Comparison of ENCODE assay signal across 2 cellular contexts in the genomic region with DNA sequence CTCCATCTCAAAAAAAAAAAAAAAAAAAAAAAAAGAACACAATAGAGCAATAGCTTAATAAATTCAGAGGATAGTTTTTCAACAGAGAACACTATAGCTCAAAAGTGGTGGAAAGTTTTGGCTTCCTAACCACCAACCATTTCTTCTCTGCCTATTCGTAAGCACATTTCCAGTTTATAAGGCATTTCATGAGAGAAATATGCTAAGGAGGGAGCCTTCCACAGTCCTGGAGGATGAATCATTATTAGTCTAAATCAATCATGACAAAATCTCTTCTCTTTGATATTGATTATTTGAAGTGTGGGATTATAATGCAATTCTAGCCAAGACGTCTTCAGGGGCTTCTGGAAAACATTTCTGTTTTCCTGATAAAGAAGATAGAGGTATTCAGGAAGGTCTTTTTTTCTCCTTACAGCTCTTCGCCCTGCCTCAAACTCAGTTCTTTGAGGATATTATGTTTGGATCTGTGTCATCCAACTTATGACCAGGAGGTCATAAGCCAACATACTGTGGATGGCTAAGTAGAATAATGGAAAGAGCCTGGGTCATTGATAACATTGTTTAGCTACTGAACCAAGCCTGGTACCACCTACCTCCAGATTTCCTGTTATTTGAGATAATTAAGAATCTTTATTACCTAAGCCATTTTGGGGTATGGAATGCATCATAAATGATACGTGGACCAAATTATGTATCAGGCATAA.
TF ChIP-seq lines count a peak whose summit lies in the region.

No MANE protein-coding gene starts in this region.

TF ChIP-seq in IMR-90, 13 proteins besides CTCF, POLR2A, EP300 and RAD21:
- no peak for TF ChIP-seq BHLHE40 (IDR thresholded peaks at IDR 0.05; ENCODE audit: low read depth, low read length)
- TF ChIP-seq, protein P1, sequence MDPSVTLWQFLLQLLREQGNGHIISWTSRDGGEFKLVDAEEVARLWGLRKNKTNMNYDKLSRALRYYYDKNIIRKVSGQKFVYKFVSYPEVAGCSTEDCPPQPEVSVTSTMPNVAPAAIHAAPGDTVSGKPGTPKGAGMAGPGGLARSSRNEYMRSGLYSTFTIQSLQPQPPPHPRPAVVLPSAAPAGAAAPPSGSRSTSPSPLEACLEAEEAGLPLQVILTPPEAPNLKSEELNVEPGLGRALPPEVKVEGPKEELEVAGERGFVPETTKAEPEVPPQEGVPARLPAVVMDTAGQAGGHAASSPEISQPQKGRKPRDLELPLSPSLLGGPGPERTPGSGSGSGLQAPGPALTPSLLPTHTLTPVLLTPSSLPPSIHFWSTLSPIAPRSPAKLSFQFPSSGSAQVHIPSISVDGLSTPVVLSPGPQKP (IDR thresholded peaks at IDR 0.05; ENCODE audit: borderline replicate concordance, low read depth, low read length): no peak
- TF ChIP-seq FOS (IDR thresholded peaks at IDR 0.05; ENCODE audit: low read depth, low read length): no peak
- TF ChIP-seq RFX5 (IDR thresholded peaks at IDR 0.05; ENCODE audit: low read depth, low read length): no peak
- no peak for TF ChIP-seq CEBPB (IDR thresholded peaks at IDR 0.05; ENCODE audit: low read depth, low read length)

TF ChIP-seq in HepG2, 621 proteins besides CTCF, POLR2A, EP300 and RAD21:
- TF ChIP-seq, protein P2, sequence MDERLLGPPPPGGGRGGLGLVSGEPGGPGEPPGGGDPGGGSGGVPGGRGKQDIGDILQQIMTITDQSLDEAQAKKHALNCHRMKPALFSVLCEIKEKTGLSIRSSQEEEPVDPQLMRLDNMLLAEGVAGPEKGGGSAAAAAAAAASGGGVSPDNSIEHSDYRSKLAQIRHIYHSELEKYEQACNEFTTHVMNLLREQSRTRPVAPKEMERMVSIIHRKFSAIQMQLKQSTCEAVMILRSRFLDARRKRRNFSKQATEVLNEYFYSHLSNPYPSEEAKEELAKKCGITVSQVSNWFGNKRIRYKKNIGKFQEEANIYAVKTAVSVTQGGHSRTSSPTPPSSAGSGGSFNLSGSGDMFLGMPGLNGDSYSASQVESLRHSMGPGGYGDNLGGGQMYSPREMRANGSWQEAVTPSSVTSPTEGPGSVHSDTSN (CRISPR knock-in tag; IDR thresholded peaks at IDR 0.05): no peak
- TF ChIP-seq ZNF44 (CRISPR knock-in tag; IDR thresholded peaks at IDR 0.05) (no peak), ZNF790 (CRISPR knock-in tag; IDR thresholded peaks at IDR 0.05; ENCODE audit: borderline replicate concordance) (no peak), ZNF589 (CRISPR knock-in tag; conservative IDR thresholded peaks at IDR 0.05) (no peak), ZMYM3 (CRISPR knock-in tag; IDR thresholded peaks at IDR 0.05) (no peak), IKZF4 (CRISPR knock-in tag; IDR thresholded peaks at IDR 0.05; ENCODE audit: borderline replicate concordance, low read depth, not compliant biosample characterization) (no peak), CHCHD3 (CRISPR knock-in tag; IDR thresholded peaks at IDR 0.05) (no peak), TBX3 (IDR thresholded peaks at IDR 0.05; ENCODE audit: borderline replicate concordance) (no peak)
- TF ChIP-seq, protein P3, sequence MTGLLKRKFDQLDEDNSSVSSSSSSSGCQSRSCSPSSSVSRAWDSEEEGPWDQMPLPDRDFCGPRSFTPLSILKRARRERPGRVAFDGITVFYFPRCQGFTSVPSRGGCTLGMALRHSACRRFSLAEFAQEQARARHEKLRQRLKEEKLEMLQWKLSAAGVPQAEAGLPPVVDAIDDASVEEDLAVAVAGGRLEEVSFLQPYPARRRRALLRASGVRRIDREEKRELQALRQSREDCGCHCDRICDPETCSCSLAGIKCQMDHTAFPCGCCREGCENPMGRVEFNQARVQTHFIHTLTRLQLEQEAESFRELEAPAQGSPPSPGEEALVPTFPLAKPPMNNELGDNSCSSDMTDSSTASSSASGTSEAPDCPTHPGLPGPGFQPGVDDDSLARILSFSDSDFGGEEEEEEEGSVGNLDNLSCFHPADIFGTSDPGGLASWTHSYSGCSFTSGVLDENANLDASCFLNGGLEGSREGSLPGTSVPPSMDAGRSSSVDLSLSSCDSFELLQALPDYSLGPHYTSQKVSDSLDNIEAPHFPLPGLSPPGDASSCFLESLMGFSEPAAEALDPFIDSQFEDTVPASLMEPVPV (CRISPR knock-in tag; IDR thresholded peaks at IDR 0.05): no peak
- TF ChIP-seq, protein P4, sequence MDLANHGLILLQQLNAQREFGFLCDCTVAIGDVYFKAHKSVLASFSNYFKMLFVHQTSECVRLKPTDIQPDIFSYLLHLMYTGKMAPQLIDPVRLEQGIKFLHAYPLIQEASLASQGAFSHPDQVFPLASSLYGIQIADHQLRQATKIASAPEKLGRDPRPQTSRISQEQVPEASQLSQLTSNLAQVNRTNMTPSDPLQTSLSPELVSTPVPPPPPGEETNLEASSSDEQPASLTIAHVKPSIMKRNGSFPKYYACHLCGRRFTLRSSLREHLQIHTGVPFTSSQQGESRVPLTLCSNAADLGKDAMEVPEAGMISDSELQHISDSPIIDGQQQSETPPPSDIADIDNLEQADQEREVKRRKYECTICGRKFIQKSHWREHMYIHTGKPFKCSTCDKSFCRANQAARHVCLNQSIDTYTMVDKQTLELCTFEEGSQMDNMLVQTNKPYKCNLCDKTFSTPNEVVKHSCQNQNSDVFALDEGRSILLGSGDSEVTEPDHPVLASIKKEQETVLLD (CRISPR knock-in tag; IDR thresholded peaks at IDR 0.05; ENCODE audit: low read depth): no peak
- TF ChIP-seq, protein P5, sequence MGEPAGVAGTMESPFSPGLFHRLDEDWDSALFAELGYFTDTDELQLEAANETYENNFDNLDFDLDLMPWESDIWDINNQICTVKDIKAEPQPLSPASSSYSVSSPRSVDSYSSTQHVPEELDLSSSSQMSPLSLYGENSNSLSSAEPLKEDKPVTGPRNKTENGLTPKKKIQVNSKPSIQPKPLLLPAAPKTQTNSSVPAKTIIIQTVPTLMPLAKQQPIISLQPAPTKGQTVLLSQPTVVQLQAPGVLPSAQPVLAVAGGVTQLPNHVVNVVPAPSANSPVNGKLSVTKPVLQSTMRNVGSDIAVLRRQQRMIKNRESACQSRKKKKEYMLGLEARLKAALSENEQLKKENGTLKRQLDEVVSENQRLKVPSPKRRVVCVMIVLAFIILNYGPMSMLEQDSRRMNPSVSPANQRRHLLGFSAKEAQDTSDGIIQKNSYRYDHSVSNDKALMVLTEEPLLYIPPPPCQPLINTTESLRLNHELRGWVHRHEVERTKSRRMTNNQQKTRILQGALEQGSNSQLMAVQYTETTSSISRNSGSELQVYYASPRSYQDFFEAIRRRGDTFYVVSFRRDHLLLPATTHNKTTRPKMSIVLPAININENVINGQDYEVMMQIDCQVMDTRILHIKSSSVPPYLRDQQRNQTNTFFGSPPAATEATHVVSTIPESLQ (CRISPR knock-in tag; conservative IDR thresholded peaks at IDR 0.05): no peak
- TF ChIP-seq, protein P6, sequence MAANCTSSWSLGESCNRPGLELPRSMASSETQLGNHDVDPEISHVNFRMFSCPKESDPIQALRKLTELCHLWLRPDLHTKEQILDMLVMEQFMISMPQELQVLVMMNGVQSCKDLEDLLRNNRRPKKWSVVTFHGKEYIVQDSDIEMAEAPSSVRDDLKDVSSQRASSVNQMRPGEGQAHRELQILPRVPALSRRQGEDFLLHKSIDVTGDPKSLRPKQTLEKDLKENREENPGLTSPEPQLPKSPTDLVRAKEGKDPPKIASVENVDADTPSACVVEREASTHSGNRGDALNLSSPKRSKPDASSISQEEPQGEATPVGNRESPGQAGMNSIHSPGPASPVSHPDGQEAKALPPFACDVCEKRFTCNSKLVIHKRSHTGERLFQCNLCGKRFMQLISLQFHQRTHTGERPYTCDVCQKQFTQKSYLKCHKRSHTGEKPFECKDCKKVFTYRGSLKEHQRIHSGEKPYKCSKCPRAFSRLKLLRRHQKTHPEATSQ (CRISPR knock-in tag; IDR thresholded peaks at IDR 0.05; ENCODE audit: borderline replicate concordance): no peak
